In genomic region chr1:149211757-149212420, GRCh38 we compare ENCODE assay signal across 7 cellular contexts.
DNase-seq lines count a peak whose midpoint lies in the region; ATAC-seq and TF ChIP-seq lines count a peak whose summit lies in the region.
"Not testable (repeated sequence)": the region's sequence is repeated elsewhere in the genome, so short reads cannot be mapped to it uniquely, and the experiment has no call there.

No MANE protein-coding gene starts in this region.

- not testable (repeated sequence) for H3K9me3 Mint-ChIP-seq in IgD-negative memory B cell; chondrocyte (ENCODE audit: low read depth)

- TF ChIP-seq CTCF in chondrocyte (IDR thresholded peaks at IDR 0.05) = not testable (repeated sequence)

- H3K27me3 Mint-ChIP-seq in IgD-negative memory B cell; chondrocyte (ENCODE audit: low read depth): not testable (repeated sequence)

- H3K36me3 Mint-ChIP-seq in IgD-negative memory B cell; chondrocyte (ENCODE audit: low read depth): not testable (repeated sequence)

- not testable (repeated sequence) for DNase-seq in chondrocyte (ENCODE audit: low spot score)

- not testable (repeated sequence) for H3K4me1 Mint-ChIP-seq in IgD-negative memory B cell; chondrocyte (ENCODE audit: low read depth)

- peak overlapping the region in 2 of 4 donors; percentile 72 to 89 for H3K4me3 Mint-ChIP-seq in IgD-negative memory B cell
- H3K4me3 Mint-ChIP-seq in chondrocyte (ENCODE audit: unreplicated experiment) = not testable (repeated sequence)

- H3K27ac Mint-ChIP-seq in IgD-negative memory B cell = peak overlapping the region in 2 of 3 donors; percentile 71 to 88
- peak overlapping the region; percentile 41 for H3K27ac Mint-ChIP-seq in chondrocyte (ENCODE audit: unreplicated experiment)

- peak; percentile 43 for ATAC-seq in GM18520 (IDR thresholded peaks at IDR 0.05; ENCODE audit: unreplicated experiment)
- ATAC-seq in GM19397 (IDR thresholded peaks at IDR 0.05; ENCODE audit: unreplicated experiment) = peak; percentile 92
- peak; percentile 76 for ATAC-seq in GM21576 (IDR thresholded peaks at IDR 0.05; ENCODE audit: unreplicated experiment)
- ATAC-seq in HG02852 (IDR thresholded peaks at IDR 0.05; ENCODE audit: unreplicated experiment) = peak; percentile 71
- peak; percentile 80 for ATAC-seq in HG03159 (IDR thresholded peaks at IDR 0.05; ENCODE audit: unreplicated experiment)
